Comparison of ENCODE assay signal across 25 cellular contexts in the genomic region with DNA sequence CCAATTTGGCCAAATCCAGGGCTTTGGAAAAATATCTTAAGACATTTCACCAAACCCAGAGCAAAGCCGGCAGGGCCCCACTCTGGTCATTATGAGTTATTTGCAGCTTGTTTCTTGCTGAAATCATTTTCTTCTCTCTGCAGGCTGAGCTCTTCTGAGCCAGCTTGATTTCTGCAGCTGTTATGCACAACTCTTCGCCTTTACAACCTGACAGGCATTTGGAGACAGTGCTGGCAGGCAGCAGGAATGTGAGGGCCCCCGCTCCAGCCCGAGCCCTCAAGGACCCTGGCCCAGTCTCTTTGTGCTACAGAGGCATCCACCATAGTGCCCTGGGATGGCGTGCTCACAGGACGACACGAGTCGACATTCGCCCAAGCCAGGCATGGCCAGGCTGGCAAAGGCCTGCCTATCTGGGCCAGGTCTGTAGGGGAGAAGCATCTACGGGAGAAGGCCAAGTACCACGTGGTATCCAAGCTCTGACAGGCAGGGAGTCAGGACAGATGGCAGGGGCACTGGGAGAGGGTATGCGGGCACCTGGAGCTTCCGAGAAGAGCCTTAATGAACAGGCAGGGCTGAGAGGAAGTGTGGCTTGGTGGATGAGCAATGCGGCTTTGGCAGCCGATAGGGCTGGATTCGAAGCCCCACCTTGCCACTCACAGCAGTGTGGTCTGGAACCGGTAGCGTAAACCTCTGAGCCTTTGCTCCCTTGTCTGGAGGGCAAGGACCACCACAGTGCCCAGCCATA. TPM values are rescaled to one million over a fixed set of nuclear protein-coding genes. Genes with fewer than 3 reads are reported as not detected.
DNase-seq lines count a peak whose midpoint lies in the region; ATAC-seq, FAIRE-seq and TF ChIP-seq lines count a peak whose summit lies in the region.
"Had no signal": no experiment of that assay in that cellular context is flagged by ENCODE, and none has a peak within 500 bp of the region (broad histone marks: within the 10 kb centered on the region; RNA-seq: fewer than 3 reads in every experiment).

No MANE protein-coding gene starts in this region.

- H2AK5ac ChIP-seq in H1 (ENCODE audit: low read depth, low read length) = no peak overlapping the region

- no peaks in the 10 kb centered on the region for H4K20me1 ChIP-seq in H1 (replicated peaks in 1 of 2; ENCODE audit: control insufficient read depth in 1 of 2, insufficient read depth in 2 of 2, low read length in 2 of 2)

- peak overlapping the region; percentile 75; the same call in 1 of the 2 replicates for H4K8ac ChIP-seq in H1 (ENCODE audit: extremely low read depth, insufficient read depth, low read length)

- H3K4me3 ChIP-seq in H1 (ENCODE audit: extremely low read depth in 1 of 4, insufficient read depth in 2 of 4, low read depth in 3 of 4, low read length in 4 of 4) = no peak overlapping the region
- H3K4me3 ChIP-seq: adrenal gland, colonic mucosa, lower lobe of right lung, tibial nerve had no signal

- TF ChIP-seq CTCF in CD4-positive, alpha-beta T cell (IDR thresholded peaks at IDR 0.05) = no peak
- TF ChIP-seq CTCF in H1 (IDR thresholded peaks at IDR 0.05; ENCODE audit: control extremely low read depth in 1 of 3, insufficient read depth in 1 of 3, low read depth in 1 of 3, low read length in 3 of 3) = no peak

- ATAC-seq in CD4-positive, alpha-beta T cell (ENCODE audit: poor library complexity) = no peak
- no peak for ATAC-seq in GM21381 (IDR thresholded peaks at IDR 0.05; ENCODE audit: unreplicated experiment)
- ATAC-seq in GM21717 (IDR thresholded peaks at IDR 0.05; ENCODE audit: unreplicated experiment) = no peak
- ATAC-seq: lower lobe of right lung had no signal

- no peaks in the 10 kb centered on the region for H3K27me3 Mint-ChIP-seq in CD4-positive, alpha-beta T cell
- H3K27me3 Mint-ChIP-seq: activated T-cell treated with anti-CD3 and anti-CD28 coated beads, Interleukin-2, amount 50 U/mL, for 24 hours had no signal

- no peaks in the 10 kb centered on the region for H3K36me3 Mint-ChIP-seq in CD4-positive, alpha-beta T cell (ENCODE audit: low read depth)

- no peaks in the 10 kb centered on the region for H3K27me3 ChIP-seq in CD4-positive, alpha-beta T cell (ENCODE audit: control insufficient read depth, insufficient read depth, low read length)
- no peaks in the 10 kb centered on the region for H3K27me3 ChIP-seq in H1 (replicated peaks in 1 of 4; ENCODE audit: control insufficient read depth in 3 of 4, extremely low read depth in 1 of 4, insufficient read depth in 3 of 4, low read length in 3 of 4)
- H3K27me3 ChIP-seq: adrenal gland, brain microvascular endothelial cell, colonic mucosa, neutrophil had no signal

- H2BK5ac ChIP-seq in H1 (ENCODE audit: low read depth, low read length) = no peak overlapping the region

- CTCF ChIA-PET in CD4-positive, alpha-beta T cell (lab: Charles Lee) = no interaction called here
- CTCF ChIA-PET in H1 (lab: Charles Lee; ENCODE audit: partially characterized antibody) = interaction anchor here (0.6 to 2.0 kb wide), 10 partner anchors 9 to 1234 kb away, joined by 3 to 5 read pairs (median 3); no protein-coding TSS in a partner anchor

- H3K23me2 ChIP-seq in H1 (ENCODE audit: low read depth, low read length) = no peaks in the 10 kb centered on the region

- no peaks in the 10 kb centered on the region for H3K36me3 ChIP-seq in H1 (ENCODE audit: control insufficient read depth in 2 of 4, insufficient read depth in 4 of 4, low read length in 3 of 4)
- H3K36me3 ChIP-seq: adrenal gland, brain microvascular endothelial cell, colonic mucosa, lower lobe of right lung, neutrophil, tibial nerve had no signal

- no peak overlapping the region for H4K91ac ChIP-seq in H1 (replicated peaks; ENCODE audit: insufficient read length, low read length)

- H3K9me3 Mint-ChIP-seq in CD4-positive, alpha-beta T cell = no peaks in the 10 kb centered on the region
- H3K9me3 Mint-ChIP-seq: activated T-cell treated with anti-CD3 and anti-CD28 coated beads, Interleukin-2, amount 50 U/mL, for 24 hours had no signal

- H3K4me3 Mint-ChIP-seq in CD4-positive, alpha-beta T cell = peak overlapping the region; percentile 38
- H3K4me3 Mint-ChIP-seq: activated T-cell treated with anti-CD3 and anti-CD28 coated beads, Interleukin-2, amount 50 U/mL, for 24 hours had no signal

- H3K56ac ChIP-seq in H1 (replicated peaks; ENCODE audit: insufficient read length, low read depth, low read length) = no peak overlapping the region

- no peak overlapping the region; the same call in 1 of the 2 replicates for H2AFZ ChIP-seq in H1 (ENCODE audit: low read length)

- no peak overlapping the region for H3K14ac ChIP-seq in H1 (ENCODE audit: insufficient read length)

- no peak for TF ChIP-seq EP300 in H1 (IDR thresholded peaks at IDR 0.05; ENCODE audit: borderline replicate concordance in 1 of 2, low read depth in 2 of 2, low read length in 2 of 2)

- 91% methylated on average over 18 of the region's 18 CpGs; no CpG with 5 or more reads in 1 of the 2 experiments for WGBS in H1 (ENCODE audit: extremely low coverage in 1 of 2, insufficient coverage in 1 of 2, insufficient read length in 1 of 2, insufficient replicate concordance in 2 of 2, low coverage in 1 of 2, low lambda C conversion rate in 2 of 2, missing lambda C conversion rate in 1 of 2), 2 experiments

- no peak overlapping the region for H3K9ac ChIP-seq in H1 (replicated peaks in 1 of 4; ENCODE audit: extremely low read depth in 1 of 4, low read depth in 3 of 4, low read length in 3 of 4)

- H3K23ac ChIP-seq in H1 (ENCODE audit: insufficient read length) = no peak overlapping the region

- H2BK120ac ChIP-seq in H1 (replicated peaks; ENCODE audit: low read depth, low read length) = no peak overlapping the region

- peak overlapping the region; percentile 72; the same call in 1 of the 2 replicates for H2BK15ac ChIP-seq in H1 (ENCODE audit: low read length)

- no peak overlapping the region for H2BK20ac ChIP-seq in H1 (ENCODE audit: low read length)

- no peak overlapping the region for H3K4ac ChIP-seq in H1 (replicated peaks; ENCODE audit: insufficient read length, low read depth, low read length)

- H3K9me3 ChIP-seq in CD4-positive, alpha-beta T cell (ENCODE audit: control insufficient read depth, low read length) = no peaks in the 10 kb centered on the region
- H3K9me3 ChIP-seq in H1 (ENCODE audit: insufficient read depth in 2 of 2, low read depth in 1 of 2, low read length in 1 of 2) = no peaks in the 10 kb centered on the region
- H3K9me3 ChIP-seq: adrenal gland, Caco-2, colonic mucosa, lower lobe of right lung, neutrophil, tibial nerve had no signal

- H3K4me2 ChIP-seq in H1 (ENCODE audit: insufficient read depth in 1 of 2, low read depth in 2 of 2, low read length in 2 of 2) = no peak overlapping the region

- FAIRE-seq in H1 (lab: Jason Lieb, UNC) = no peak
- FAIRE-seq: kidney had no signal

- no peak overlapping the region; the same call in none of the 2 replicates for H3K18ac ChIP-seq in H1 (ENCODE audit: extremely low read depth, low read length)

- POLR2A ChIA-PET in CD4-positive, alpha-beta T cell (lab: Charles Lee) = no interaction called here
- POLR2A ChIA-PET in H1 (lab: Charles Lee; ENCODE audit: partially characterized antibody) = interaction anchor here (0.8 kb wide), 1 partner anchor 8 kb away, joined by 3 read pairs; no protein-coding TSS in a partner anchor

- peak overlapping the region; percentile 9; the same call in 1 of the 2 replicates for H2BK12ac ChIP-seq in H1 (ENCODE audit: low read depth, low read length)

- TF ChIP-seq POLR2A in H1 (IDR thresholded peaks at IDR 0.05; ENCODE audit: control extremely low read depth in 1 of 2, low read depth in 2 of 2, low read length in 2 of 2) = no peak

- TF ChIP-seq RAD21 in H1 (IDR thresholded peaks at IDR 0.05 in 1 of 2, conservative IDR thresholded peaks at IDR 0.05 in 1 of 2; ENCODE audit: low read depth in 2 of 2, low read length in 2 of 2) = no peak

- no peak overlapping the region for H3K27ac Mint-ChIP-seq in CD4-positive, alpha-beta T cell
- H3K27ac Mint-ChIP-seq: activated T-cell treated with anti-CD3 and anti-CD28 coated beads, Interleukin-2, amount 50 U/mL, for 24 hours had no signal

- no peak overlapping the region for H3K27ac ChIP-seq in CD4-positive, alpha-beta T cell (ENCODE audit: low read depth, low read length)
- no peak overlapping the region for H3K27ac ChIP-seq in H1 (ENCODE audit: low read depth, low read length)
- H3K27ac ChIP-seq: adrenal gland, brain microvascular endothelial cell, colonic mucosa, lower lobe of right lung, neutrophil had no signal

- no peak for DNase-seq in CD4-positive, alpha-beta T cell
- peak; percentile 39 for DNase-seq in NCI-H1694 treated with DMSO at 0.1 percent for 48 hours (lab: John Stamatoyannopoulos, UW)
- DNase-seq in H1 (ENCODE audit: low read depth in 1 of 2, low spot score in 2 of 2) = no peak
- peak; percentile 64 for DNase-seq in posterior vena cava (ENCODE audit: low spot score)
- DNase-seq in activated CD8-positive, alpha-beta memory T cell treated with anti-CD3 and anti-CD28 coated beads for 24 hours = no peak
- DNase-seq: activated CD4-positive, alpha-beta T cell treated with anti-CD3 and anti-CD28 coated beads for 4 hours; activated naive CD4-positive, alpha-beta T cell; activated T-cell treated with anti-CD3 and anti-CD28 coated beads, Interleukin-2, amount 50 U/mL, for 24 hours; adrenal gland; brain microvascular endothelial cell; Caco-2; colonic mucosa; DMS79 treated with DMSO at 0.1 percent for 48 hours; effector CD8-positive, alpha-beta T cell; glutamatergic neuron; KBM-7; kidney; lower lobe of right lung; NCI-H1105 treated with DMSO at 0.1 percent for 48 hours; NCI-H2081; NCI-H345 had no signal

- H4K5ac ChIP-seq in H1 (ENCODE audit: insufficient read length, low read depth, low read length) = no peak overlapping the region

- peaks cover 18% of the 10 kb centered on the region for H3K4me1 Mint-ChIP-seq in CD4-positive, alpha-beta T cell (ENCODE audit: low read depth)

- peaks cover 0 to 5% (median under 1%) of the 10 kb centered on the region in 4 experiments; a peak in 2 of 7 replicates for H3K4me1 ChIP-seq in H1 (replicated peaks in 1 of 4; ENCODE audit: control insufficient read depth in 3 of 4, insufficient read depth in 4 of 4, low read length in 3 of 4)
- H3K4me1 ChIP-seq: adrenal gland had no signal

- no peaks in the 10 kb centered on the region for H3K79me1 ChIP-seq in H1 (ENCODE audit: low read depth, low read length)

- no peaks in the 10 kb centered on the region for H3K79me2 ChIP-seq in H1 (ENCODE audit: control insufficient read depth in 1 of 2, insufficient read depth in 2 of 2, low read length in 2 of 2)

- intact Hi-C loops in CD4-positive, alpha-beta T cell (cut with DNase I, micrococcal nuclease) = loop anchor here in 1 of 2 experiments (5.0 to 10.0 kb wide), 2 partner anchors 268 to 505 kb away; a partner anchor contains a TSS
- intact Hi-C loops in posterior vena cava (cut with DNase I) = loop anchor here in 1 of 2 donors (10.0 kb wide), 1 partner anchor 345 kb away; no protein-coding TSS in a partner anchor

RNA-seq across cellular contexts. Expression of a gene that starts 32.3 kb away (rescaled TPM):
- 10 to 100 TPM; 93.3 to 98.9 TPM for total RNA-seq in CD4-positive, alpha-beta T cell
- total RNA-seq in H1 (2021; fragmentation: NEBNext Ultra II Directional; extraction: Animal tissue kit (Norgen Biotek cat#: 25700)) = 27.0 and 33.0 TPM in 2 replicates
- polyA plus RNA-seq in H1 (2011; rRNA removed) = 5.6 and 7.5 TPM in 2 replicates
- 18.7 TPM for polyA plus RNA-seq in H1 (2011; cell fraction: cytosol; rRNA removed)
- polyA plus RNA-seq in H1 (2011; cell fraction: nucleus; rRNA removed) = 3.3 TPM
- polyA plus RNA-seq in H1 (2012, experiment 1 of 2) = 25.4 to 44.2 TPM (median 29.6 TPM) in 4 replicates
- polyA plus RNA-seq in H1 (2012, experiment 2 of 2) = 8.1 TPM
- 49.2 TPM for polyA plus RNA-seq in H1 (2013, experiment 1 of 2)
- 48.2 TPM for polyA plus RNA-seq in H1 (2013, experiment 2 of 2)
- 3.8 and 4.2 TPM in 2 replicates for polyA minus RNA-seq in H1 (2011; rRNA and poly(A)+ RNA removed)
- polyA minus RNA-seq in H1 (2011; cell fraction: cytosol; rRNA and poly(A)+ RNA removed) = 6.1 TPM
- polyA minus RNA-seq in H1 (2011; cell fraction: nucleus; rRNA and poly(A)+ RNA removed) = 6.8 TPM
- total RNA-seq in posterior vena cava = 10 to 100 TPM; 35.7 to 38.0 TPM

RNA-seq across cellular contexts. Expression of a gene that starts 47.2 kb away (rescaled TPM):
- 100 to 1,000 TPM; 395 to 428 TPM for total RNA-seq in CD4-positive, alpha-beta T cell
- total RNA-seq in H1 (2021; fragmentation: NEBNext Ultra II Directional; extraction: Animal tissue kit (Norgen Biotek cat#: 25700)) = 59.4 and 60.4 TPM in 2 replicates
- 32.9 and 38.2 TPM in 2 replicates for polyA plus RNA-seq in H1 (2011; rRNA removed)
- 66.1 TPM for polyA plus RNA-seq in H1 (2011; cell fraction: cytosol; rRNA removed)
- polyA plus RNA-seq in H1 (2011; cell fraction: nucleus; rRNA removed) = 111 TPM
- 33.1 to 58.0 TPM (median 48.2 TPM) in 4 replicates for polyA plus RNA-seq in H1 (2012, experiment 1 of 2)
- 8.9 TPM for polyA plus RNA-seq in H1 (2012, experiment 2 of 2)
- 57.6 TPM for polyA plus RNA-seq in H1 (2013, experiment 1 of 2)
- polyA plus RNA-seq in H1 (2013, experiment 2 of 2) = 50.1 TPM
- polyA minus RNA-seq in H1 (2011; rRNA and poly(A)+ RNA removed) = 37.6 and 38.0 TPM in 2 replicates
- polyA minus RNA-seq in H1 (2011; cell fraction: cytosol; rRNA and poly(A)+ RNA removed) = 41.4 TPM
- polyA minus RNA-seq in H1 (2011; cell fraction: nucleus; rRNA and poly(A)+ RNA removed) = 80.9 TPM
- total RNA-seq in posterior vena cava = 10 to 100 TPM; 67.5 to 90.0 TPM

Comparison
In these comparisons a context has a peak if more than half of its experiments do, and no peak if none do; other contexts are left out.
1. DNase-seq: peak in NCI-H1694 treated with DMSO at 0.1 percent for 48 hours (single experiment) and posterior vena cava (single experiment); none in CD4-positive, alpha-beta T cell (0 of 10), H1 (0 of 2) and activated CD8-positive, alpha-beta memory T cell treated with anti-CD3 and anti-CD28 coated beads for 24 hours (single experiment).